Comparison of ENCODE assay signal across 25 cellular contexts in the genomic region with DNA sequence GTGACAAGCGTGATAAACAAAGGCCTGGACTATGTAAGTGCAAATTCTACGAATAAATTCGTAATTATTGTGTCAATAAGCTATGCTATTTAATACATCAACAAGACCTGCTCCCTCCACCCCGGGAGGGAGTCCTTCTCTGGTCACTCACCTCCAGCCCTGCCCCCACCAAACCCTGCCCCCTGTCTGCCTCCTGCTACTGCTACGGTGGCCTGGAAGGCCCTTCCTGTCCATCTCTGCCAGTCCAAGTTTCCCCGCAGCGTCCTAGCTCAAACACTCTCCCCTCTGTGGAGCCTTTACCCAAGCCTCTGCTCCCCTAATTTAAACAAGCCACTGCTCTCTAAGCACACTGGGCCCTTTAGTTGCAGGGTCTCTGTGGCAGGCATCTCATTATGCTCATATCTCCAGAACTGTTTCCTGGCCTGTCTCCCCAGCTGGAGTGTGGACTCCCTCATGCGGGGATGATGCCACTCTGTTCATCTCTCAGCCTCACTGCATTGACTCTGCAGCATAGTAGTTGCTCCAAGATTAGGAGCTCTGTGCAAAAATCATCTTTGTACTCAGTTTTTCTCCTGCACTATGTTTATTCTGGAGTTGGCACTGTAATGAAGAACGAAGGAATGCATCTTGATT.
DNase-seq lines count a peak whose midpoint lies in the region; ATAC-seq and TF ChIP-seq lines count a peak whose summit lies in the region.
"Had no signal": no experiment of that assay in that cellular context is flagged by ENCODE, and none has a peak within 500 bp of the region (broad histone marks: within the 10 kb centered on the region; RNA-seq: fewer than 3 reads in every experiment).

No MANE protein-coding gene starts in this region.

- CTCF ChIA-PET in activated CD4-positive, alpha-beta T cell treated with anti-CD3 and anti-CD28 coated beads for 36 hours (lab: Charles Lee) = interaction anchor here (0.7 kb wide), 1 partner anchor 20 kb away, joined by 3 read pairs; no protein-coding TSS in a partner anchor

- no peak overlapping the region for H3K4me3 Mint-ChIP-seq in stimulated activated naive CD8-positive, alpha-beta T cell treated with anti-CD3 and anti-CD28 coated beads, Interleukin-15, amount 100 ng/mL, for 72 hours
- no peak overlapping the region for H3K4me3 Mint-ChIP-seq in neural crest cell
- no peak overlapping the region for H3K4me3 Mint-ChIP-seq in activated CD4-positive, alpha-beta T cell treated with anti-CD3 and anti-CD28 coated beads for 36 hours
- H3K4me3 Mint-ChIP-seq: activated CD4-positive, alpha-beta memory T cell treated with anti-CD3 and anti-CD28 coated beads, Interleukin-2, amount 10 ng/mL, durations not matched to agents 7 days and 5 days; stimulated activated naive CD8-positive, alpha-beta T cell treated with anti-CD3 and anti-CD28 coated beads, Interleukin-15, Interleukin-2, amounts not matched to agents 100 ng/mL and 50 ng/mL, for 24 hours; type B pancreatic cell had no signal

- TF ChIP-seq POLR2A in heart left ventricle (IDR thresholded peaks at IDR 0.05) = no peak

- DNase-seq in stimulated activated naive CD8-positive, alpha-beta T cell treated with anti-CD3 and anti-CD28 coated beads, Interleukin-15, amount 100 ng/mL, for 72 hours = no peak
- DNase-seq in stimulated activated naive CD8-positive, alpha-beta T cell treated with anti-CD3 and anti-CD28 coated beads, Interleukin-15, Interleukin-2, amounts not matched to agents 100 U/mL and 50 U/mL, for 24 hours = no peak
- DNase-seq in heart left ventricle = peak in 4 of 5 donors; percentile 24 to 66 (median 44)
- no peak for DNase-seq in neural crest cell (ENCODE audit: low read depth, low spot score)
- DNase-seq in stimulated activated CD4-positive, alpha-beta T cell treated with anti-CD3 and anti-CD28 coated beads, Interleukin-1b, Interleukin-23, amount 100 ng/mL, for 48 hours = no peak
- DNase-seq in activated CD4-positive, alpha-beta T cell treated with anti-CD3 and anti-CD28 coated beads for 36 hours = no peak
- no peak for DNase-seq in NCI-H345 (lab: John Stamatoyannopoulos, UW)
- no peak for DNase-seq in stimulated activated CD4-positive, alpha-beta T cell treated with anti-CD3 and anti-CD28 coated beads, Interleukin-15, amount 100 ng/mL, for 24 hours
- DNase-seq: activated CD4-positive, alpha-beta memory T cell treated with anti-CD3 and anti-CD28 coated beads, Interleukin-2, amount 10 ng/mL, durations not matched to agents 7 days and 5 days; activated CD4-positive, CD25-positive, alpha-beta regulatory T cell; activated gamma-delta T cell; activated T-cell treated with anti-CD3 and anti-CD28 coated beads for 4 hours; adrenal gland; dermis blood vessel endothelial cell; EL; GOT3; NCI-H1417 treated with DMSO at 0.1 percent for 48 hours; NCI-H526 treated with DMSO at 0.1 percent for 48 hours; stimulated activated CD4-positive, alpha-beta T cell treated with anti-CD3 and anti-CD28 coated beads, Interleukin-4, amount 100 ng/mL, for 4 hours; T1000 had no signal

- intact Hi-C loops in heart left ventricle (cut with DNase I) = loop anchor here in 2 of 10 donors (1.0 to 10.0 kb wide), 4 partner anchors 61 to 1393 kb away; no protein-coding TSS in a partner anchor
- intact Hi-C loops in activated CD4-positive, alpha-beta T cell treated with anti-CD3 and anti-CD28 coated beads for 36 hours (cut with DNase I, micrococcal nuclease) = no loop called here

- WGBS in heart left ventricle, 4 donors = 41 to 46% (median 43%) methylated on average over 9 of the region's 9 CpGs

- no peaks in the 10 kb centered on the region for H3K27me3 Mint-ChIP-seq in stimulated activated naive CD8-positive, alpha-beta T cell treated with anti-CD3 and anti-CD28 coated beads, Interleukin-15, amount 100 ng/mL, for 72 hours
- H3K27me3 Mint-ChIP-seq in neural crest cell (ENCODE audit: low read depth) = peaks cover 28% of the 10 kb centered on the region
- H3K27me3 Mint-ChIP-seq in activated CD4-positive, alpha-beta T cell treated with anti-CD3 and anti-CD28 coated beads for 36 hours = no peaks in the 10 kb centered on the region
- H3K27me3 Mint-ChIP-seq: activated CD4-positive, alpha-beta memory T cell treated with anti-CD3 and anti-CD28 coated beads, Interleukin-2, amount 10 ng/mL, durations not matched to agents 7 days and 5 days had no signal

- no peaks in the 10 kb centered on the region for H3K9me3 ChIP-seq in heart left ventricle
- H3K9me3 ChIP-seq: adrenal gland, neutrophil had no signal

- POLR2A ChIA-PET in activated CD4-positive, alpha-beta T cell treated with anti-CD3 and anti-CD28 coated beads for 36 hours (lab: Charles Lee) = no interaction called here

- ATAC-seq in stimulated activated naive CD8-positive, alpha-beta T cell treated with anti-CD3 and anti-CD28 coated beads, Interleukin-15, amount 100 ng/mL, for 72 hours = no peak
- ATAC-seq in stimulated activated naive CD8-positive, alpha-beta T cell treated with anti-CD3 and anti-CD28 coated beads, Interleukin-15, Interleukin-2, amounts not matched to agents 100 U/mL and 50 U/mL, for 24 hours = no peak
- peak; percentile 68 to 81 (median 77) for ATAC-seq in heart left ventricle
- ATAC-seq in activated CD4-positive, alpha-beta T cell treated with anti-CD3 and anti-CD28 coated beads for 36 hours = no peak

- peaks cover 0 to 8% (median 0%) of the 10 kb centered on the region in 12 donors for H3K4me1 ChIP-seq in heart left ventricle
- H3K4me1 ChIP-seq: adrenal gland had no signal

- peak in 3 of 12 donors; percentile 6 to 16 (median 14) for TF ChIP-seq CTCF in heart left ventricle (IDR thresholded peaks at IDR 0.05)
- TF ChIP-seq CTCF in neural crest cell (conservative IDR thresholded peaks at IDR 0.05) = no peak

- H3K36me3 Mint-ChIP-seq in neural crest cell (ENCODE audit: low read depth) = no peaks in the 10 kb centered on the region
- no peaks in the 10 kb centered on the region for H3K36me3 Mint-ChIP-seq in activated CD4-positive, alpha-beta T cell treated with anti-CD3 and anti-CD28 coated beads for 36 hours (ENCODE audit: low read depth)
- H3K36me3 Mint-ChIP-seq: type B pancreatic cell had no signal

- H3K4me3 ChIP-seq in heart left ventricle = peak overlapping the region in 4 of 12 donors; percentile 12 to 34 (median 23)
- H3K4me3 ChIP-seq: adrenal gland had no signal

- peak overlapping the region in 4 of 12 donors; percentile 17 to 49 (median 30) for H3K27ac ChIP-seq in heart left ventricle
- H3K27ac ChIP-seq: adrenal gland, C4-2B, neutrophil, RWPE1 had no signal

- no peaks in the 10 kb centered on the region for H3K4me1 Mint-ChIP-seq in stimulated activated naive CD8-positive, alpha-beta T cell treated with anti-CD3 and anti-CD28 coated beads, Interleukin-15, amount 100 ng/mL, for 72 hours
- H3K4me1 Mint-ChIP-seq in neural crest cell = peaks cover 3% of the 10 kb centered on the region
- H3K4me1 Mint-ChIP-seq in activated CD4-positive, alpha-beta T cell treated with anti-CD3 and anti-CD28 coated beads for 36 hours = no peaks in the 10 kb centered on the region
- H3K4me1 Mint-ChIP-seq: activated CD4-positive, alpha-beta memory T cell treated with anti-CD3 and anti-CD28 coated beads, Interleukin-2, amount 10 ng/mL, durations not matched to agents 7 days and 5 days had no signal

- H3K27ac Mint-ChIP-seq in stimulated activated naive CD8-positive, alpha-beta T cell treated with anti-CD3 and anti-CD28 coated beads, Interleukin-15, amount 100 ng/mL, for 72 hours = peak overlapping the region; percentile 13 to 54
- H3K27ac Mint-ChIP-seq in neural crest cell (ENCODE audit: unreplicated experiment) = peak overlapping the region; percentile 92
- H3K27ac Mint-ChIP-seq in activated CD4-positive, alpha-beta T cell treated with anti-CD3 and anti-CD28 coated beads for 36 hours = no peak overlapping the region
- H3K27ac Mint-ChIP-seq: activated CD4-positive, alpha-beta memory T cell treated with anti-CD3 and anti-CD28 coated beads, Interleukin-2, amount 10 ng/mL, durations not matched to agents 7 days and 5 days; stimulated activated naive CD8-positive, alpha-beta T cell treated with anti-CD3 and anti-CD28 coated beads, Interleukin-15, Interleukin-2, amounts not matched to agents 100 ng/mL and 50 ng/mL, for 24 hours; type B pancreatic cell had no signal

- no peaks in the 10 kb centered on the region for H3K9me3 Mint-ChIP-seq in stimulated activated naive CD8-positive, alpha-beta T cell treated with anti-CD3 and anti-CD28 coated beads, Interleukin-15, amount 100 ng/mL, for 72 hours
- no peaks in the 10 kb centered on the region for H3K9me3 Mint-ChIP-seq in neural crest cell
- no peaks in the 10 kb centered on the region for H3K9me3 Mint-ChIP-seq in activated CD4-positive, alpha-beta T cell treated with anti-CD3 and anti-CD28 coated beads for 36 hours (ENCODE audit: low read depth)
- H3K9me3 Mint-ChIP-seq: activated CD4-positive, alpha-beta memory T cell treated with anti-CD3 and anti-CD28 coated beads, Interleukin-2, amount 10 ng/mL, durations not matched to agents 7 days and 5 days; stimulated activated naive CD8-positive, alpha-beta T cell treated with anti-CD3 and anti-CD28 coated beads, Interleukin-15, Interleukin-2, amounts not matched to agents 100 ng/mL and 50 ng/mL, for 24 hours; type B pancreatic cell had no signal

- no peaks in the 10 kb centered on the region for H3K27me3 ChIP-seq in heart left ventricle
- H3K27me3 ChIP-seq: adrenal gland had no signal

- no peaks in the 10 kb centered on the region for H3K36me3 ChIP-seq in heart left ventricle
- H3K36me3 ChIP-seq: adrenal gland, neutrophil had no signal

Comparison
In these comparisons a context has a peak if more than half of its experiments do, and no peak if none do; other contexts are left out.
1. ATAC-seq: peak in heart left ventricle (4 of 4); none in stimulated activated naive CD8-positive, alpha-beta T cell treated with anti-CD3 and anti-CD28 coated beads, Interleukin-15, amount 100 ng/mL, for 72 hours (single experiment), stimulated activated naive CD8-positive, alpha-beta T cell treated with anti-CD3 and anti-CD28 coated beads, Interleukin-15, Interleukin-2, amounts not matched to agents 100 U/mL and 50 U/mL, for 24 hours (single experiment) and activated CD4-positive, alpha-beta T cell treated with anti-CD3 and anti-CD28 coated beads for 36 hours (single experiment).
2. DNase-seq: peak in heart left ventricle (4 of 5); none in stimulated activated naive CD8-positive, alpha-beta T cell treated with anti-CD3 and anti-CD28 coated beads, Interleukin-15, amount 100 ng/mL, for 72 hours (0 of 2), stimulated activated naive CD8-positive, alpha-beta T cell treated with anti-CD3 and anti-CD28 coated beads, Interleukin-15, Interleukin-2, amounts not matched to agents 100 U/mL and 50 U/mL, for 24 hours (single experiment), neural crest cell (single experiment), stimulated activated CD4-positive, alpha-beta T cell treated with anti-CD3 and anti-CD28 coated beads, Interleukin-1b, Interleukin-23, amount 100 ng/mL, for 48 hours (single experiment), activated CD4-positive, alpha-beta T cell treated with anti-CD3 and anti-CD28 coated beads for 36 hours (single experiment), NCI-H345 (single experiment) and stimulated activated CD4-positive, alpha-beta T cell treated with anti-CD3 and anti-CD28 coated beads, Interleukin-15, amount 100 ng/mL, for 24 hours (single experiment).